Comparison of ENCODE assay signal across 1 cellular context in the genomic region with DNA sequence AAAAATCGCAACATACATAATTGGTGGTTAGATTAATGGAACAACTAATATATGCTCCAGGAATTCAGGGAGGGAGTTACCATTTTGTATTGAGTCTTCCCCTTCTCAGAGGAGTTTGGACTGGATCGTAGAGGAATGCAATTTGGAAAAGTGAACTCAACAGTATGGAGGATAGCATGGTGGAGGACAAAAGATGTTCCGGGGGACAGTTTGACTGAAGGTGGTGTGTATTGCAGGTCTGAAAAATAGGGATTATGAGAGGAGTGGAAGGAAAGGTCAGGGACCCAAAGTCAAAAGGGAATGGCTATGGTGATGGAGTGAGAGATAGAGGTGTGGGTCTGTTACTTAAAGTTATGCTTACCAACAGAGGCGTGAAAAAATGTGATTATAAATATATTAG.
TF ChIP-seq lines count a peak whose summit lies in the region.

No MANE protein-coding gene starts in this region.

TF ChIP-seq in IMR-90, 13 proteins besides CTCF, POLR2A, EP300 and RAD21 (continued from another document):
- TF ChIP-seq RFX5 (IDR thresholded peaks at IDR 0.05; ENCODE audit: low read depth, low read length) (no peak), MAFK (IDR thresholded peaks at IDR 0.05; ENCODE audit: low read depth, low read length) (no peak), FOS (IDR thresholded peaks at IDR 0.05; ENCODE audit: low read depth, low read length) (no peak), NFE2L2 (IDR thresholded peaks at IDR 0.05; ENCODE audit: low read depth, low read length) (no peak), MXI1 (IDR thresholded peaks at IDR 0.05; ENCODE audit: borderline replicate concordance, low read depth, low read length) (no peak), ELK1 (IDR thresholded peaks at IDR 0.05; ENCODE audit: borderline replicate concordance, low read depth, low read length) (no peak), MAZ (IDR thresholded peaks at IDR 0.05; ENCODE audit: borderline replicate concordance, low read depth, low read length) (no peak), CHD1 (IDR thresholded peaks at IDR 0.05; ENCODE audit: low read depth, low read length) (no peak)
